Comparison of ENCODE assay signal across 8 cellular contexts in genomic region chr9:99104459-99105151, GRCh38.
DNase-seq lines count a peak whose midpoint lies in the region; ATAC-seq lines count a peak whose summit lies in the region.

Gene TGFBR1 (plus strand): TSS chr9:99105113. CDS start chr9:99105206, 93 bp downstream.

- peak within 1 kb of the TSS; percentile 82 for H3K4me3 Mint-ChIP-seq in central memory CD8-positive, alpha-beta T cell

- peaks cover 6% of the 10 kb centered on the region for H3K36me3 Mint-ChIP-seq in central memory CD8-positive, alpha-beta T cell (ENCODE audit: insufficient read depth)

- ATAC-seq in GM18909 (IDR thresholded peaks at IDR 0.05; ENCODE audit: poor library complexity, unreplicated experiment) (peak; percentile 93), HG03196 (IDR thresholded peaks at IDR 0.05; ENCODE audit: unreplicated experiment) (peak; percentile 90)
- ATAC-seq in activated CD4-positive, CD25-positive, alpha-beta regulatory T cell treated with anti-CD3 and anti-CD28 coated beads, Interleukin-2, amount 50 U/mL, for 24 hours: peak; percentile 90 to 91
- peak; percentile 83 for ATAC-seq in central memory CD8-positive, alpha-beta T cell (replicated peaks; ENCODE audit: extremely low read depth, poor library complexity, severe bottlenecking)

- H3K27me3 Mint-ChIP-seq in central memory CD8-positive, alpha-beta T cell: no peaks in the 10 kb centered on the region

- peaks cover 72% of the 10 kb centered on the region for H3K4me1 Mint-ChIP-seq in central memory CD8-positive, alpha-beta T cell

- H3K27ac Mint-ChIP-seq in central memory CD8-positive, alpha-beta T cell (ENCODE audit: low read depth): peak within 1 kb of the TSS; percentile 78

- H3K9me3 Mint-ChIP-seq in central memory CD8-positive, alpha-beta T cell: peaks cover 5% of the 10 kb centered on the region

- DNase-seq in AG08395 (ENCODE audit: low spot score): peak; percentile 99
- DNase-seq in NCI-H345 treated with DMSO at 0.1 percent for 48 hours (lab: John Stamatoyannopoulos, UW; ENCODE audit: unreplicated experiment): peak; percentile 82
- DNase-seq in central memory CD8-positive, alpha-beta T cell (ENCODE audit: low spot score in 2 of 2): peak; percentile 85
- peak; percentile 93 for DNase-seq in iris pigment epithelial cell (ENCODE audit: low read depth)
- DNase-seq in stimulated activated CD4-positive, alpha-beta T cell treated with anti-CD3 and anti-CD28 coated beads, Interleukin-12 subunit alpha, Interleukin-12 subunit beta, amount 100 ng/mL, for 4 hours: peak; percentile 91

Comparison
In these comparisons a context has a peak if more than half of its experiments do, and no peak if none do; other contexts are left out.
1. Peak in every context shown above with its lines: DNase-seq and ATAC-seq.